14 cellular contexts compared by ENCODE assay signal in the genomic region with DNA sequence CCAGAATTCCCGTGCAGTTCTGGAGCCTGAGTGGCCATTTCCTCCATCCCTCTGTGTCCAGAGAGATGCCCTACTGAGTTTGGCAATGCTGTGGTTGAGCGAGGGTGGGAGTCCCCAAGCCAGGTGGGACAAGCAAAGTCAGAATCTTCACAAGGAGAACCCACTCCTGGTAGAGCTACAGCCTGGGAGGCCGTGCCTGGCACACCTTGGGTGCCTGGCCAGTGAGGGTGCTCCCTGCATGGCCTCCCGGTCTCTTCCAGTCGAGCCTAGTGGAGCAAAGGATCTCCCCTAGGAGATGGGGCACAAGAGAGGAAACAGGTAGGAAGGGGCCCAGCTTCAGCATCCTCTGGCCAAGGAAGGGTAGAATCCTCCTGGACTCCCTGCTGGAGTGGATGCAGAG. TPM values are rescaled to one million over a fixed set of nuclear protein-coding genes. Genes with fewer than 3 reads are reported as not detected.
DNase-seq lines count a peak whose midpoint lies in the region; ATAC-seq and TF ChIP-seq lines count a peak whose summit lies in the region.
"Had no signal": no experiment of that assay in that cellular context is flagged by ENCODE, and none has a peak within 500 bp of the region (broad histone marks: within the 10 kb centered on the region; RNA-seq: fewer than 3 reads in every experiment).

No MANE protein-coding gene starts in this region.

- H3K9me3 ChIP-seq in OCI-LY7 (ENCODE audit: low read length) = no peaks in the 10 kb centered on the region
- H3K9me3 ChIP-seq: body of pancreas, Peyer's patch, tibial nerve had no signal

- H3K9me2 ChIP-seq in OCI-LY7 (ENCODE audit: insufficient read depth, low read length) = no peaks in the 10 kb centered on the region

- no peak overlapping the region for H2AFZ ChIP-seq in OCI-LY7 (ENCODE audit: low read length)

- H3K27ac Mint-ChIP-seq in activated naive CD4-positive, alpha-beta T cell treated with anti-CD3 and anti-CD28 coated beads, Interleukin-2, amount 50 U/mL, for 24 hours = peak overlapping the region; percentile 17
- H3K27ac Mint-ChIP-seq in endothelial cell (ENCODE audit: unreplicated experiment) = no peak overlapping the region
- H3K27ac Mint-ChIP-seq in stimulated activated naive B cell treated with anti-CD40 and anti-IgM and Interleukin-4, amounts not matched to agents 10 μg/mL and 1 μg/mL and 100 μg/mL, for 72 hours = peak overlapping the region; percentile 92

- POLR2A ChIA-PET in OCI-LY7 (lab: Charles Lee) = interaction anchor here (0.7 to 1.6 kb wide), 5 partner anchors 8 to 196 kb away, joined by 3 to 10 read pairs (median 3); a partner anchor contains a TSS

- TF ChIP-seq CTCF in OCI-LY7 (conservative IDR thresholded peaks at IDR 0.05; ENCODE audit: low read length) (no peak), endothelial cell (IDR thresholded peaks at IDR 0.05; ENCODE audit: unreplicated experiment) (no peak)

- no peaks in the 10 kb centered on the region for H3K27me3 Mint-ChIP-seq in activated naive CD4-positive, alpha-beta T cell treated with anti-CD3 and anti-CD28 coated beads, Interleukin-2, amount 50 U/mL, for 24 hours
- peaks cover 19% of the 10 kb centered on the region for H3K27me3 Mint-ChIP-seq in endothelial cell (ENCODE audit: unreplicated experiment)
- H3K27me3 Mint-ChIP-seq in stimulated activated naive B cell treated with anti-CD40 and anti-IgM and Interleukin-4, amounts not matched to agents 10 μg/mL and 1 μg/mL and 100 μg/mL, for 72 hours = no peaks in the 10 kb centered on the region

- no peak overlapping the region for H3K4me3 ChIP-seq in OCI-LY7 (ENCODE audit: low read depth, low read length, poor library complexity, severe bottlenecking)
- H3K4me3 ChIP-seq: body of pancreas had no signal

- H3K9me3 Mint-ChIP-seq in activated naive CD4-positive, alpha-beta T cell treated with anti-CD3 and anti-CD28 coated beads, Interleukin-2, amount 50 U/mL, for 24 hours = no peaks in the 10 kb centered on the region
- H3K9me3 Mint-ChIP-seq in endothelial cell (ENCODE audit: unreplicated experiment) = no peaks in the 10 kb centered on the region
- H3K9me3 Mint-ChIP-seq in stimulated activated naive B cell treated with anti-CD40 and anti-IgM and Interleukin-4, amounts not matched to agents 10 μg/mL and 1 μg/mL and 100 μg/mL, for 72 hours = no peaks in the 10 kb centered on the region

- CTCF ChIA-PET in OCI-LY7 (lab: Charles Lee; ENCODE audit: unreplicated experiment) = no interaction called here

- H3K36me3 Mint-ChIP-seq in activated naive CD4-positive, alpha-beta T cell treated with anti-CD3 and anti-CD28 coated beads, Interleukin-2, amount 50 U/mL, for 24 hours = no peaks in the 10 kb centered on the region
- H3K36me3 Mint-ChIP-seq in endothelial cell (ENCODE audit: low read depth, unreplicated experiment) = no peaks in the 10 kb centered on the region
- H3K36me3 Mint-ChIP-seq in stimulated activated naive B cell treated with anti-CD40 and anti-IgM and Interleukin-4, amounts not matched to agents 10 μg/mL and 1 μg/mL and 100 μg/mL, for 72 hours = no peaks in the 10 kb centered on the region

- intact Hi-C loops in OCI-LY7 (cut with micrococcal nuclease; ENCODE audit: unreplicated experiment) = loop anchor here (2.0 to 5.0 kb wide), 2 partner anchors 38 to 640 kb away; no protein-coding TSS in a partner anchor

- no peak for ATAC-seq in stimulated activated naive B cell treated with anti-CD40 and anti-IgM and Interleukin-4, amounts not matched to agents 10 μg/mL and 1 μg/mL and 100 μg/mL, for 72 hours (replicated peaks)
- ATAC-seq: body of pancreas, left colon had no signal

- H3K4me2 ChIP-seq in OCI-LY7 (ENCODE audit: low read length) = peak overlapping the region; percentile 93; the same call in 1 of the 2 replicates

- H3K4me3 Mint-ChIP-seq in activated naive CD4-positive, alpha-beta T cell treated with anti-CD3 and anti-CD28 coated beads, Interleukin-2, amount 50 U/mL, for 24 hours = peak overlapping the region; percentile 84
- peak overlapping the region; percentile 90 for H3K4me3 Mint-ChIP-seq in endothelial cell (ENCODE audit: unreplicated experiment)
- H3K4me3 Mint-ChIP-seq in stimulated activated naive B cell treated with anti-CD40 and anti-IgM and Interleukin-4, amounts not matched to agents 10 μg/mL and 1 μg/mL and 100 μg/mL, for 72 hours = peak overlapping the region in 1 of 2 donors; percentile 80

- H3K27ac ChIP-seq in OCI-LY7 (ENCODE audit: low read depth, low read length, poor library complexity, severe bottlenecking) = no peak overlapping the region

- H4K20me1 ChIP-seq in OCI-LY7 (ENCODE audit: insufficient read depth, low read length) = no peaks in the 10 kb centered on the region

- peaks cover 54% of the 10 kb centered on the region for H3K4me1 ChIP-seq in OCI-LY7 (ENCODE audit: insufficient read depth, low read length, poor library complexity, severe bottlenecking)

- no peaks in the 10 kb centered on the region for H3K36me3 ChIP-seq in OCI-LY7 (ENCODE audit: insufficient read depth, low read length)
- H3K36me3 ChIP-seq: Peyer's patch, tibial nerve had no signal

- H3K4me1 Mint-ChIP-seq in activated naive CD4-positive, alpha-beta T cell treated with anti-CD3 and anti-CD28 coated beads, Interleukin-2, amount 50 U/mL, for 24 hours = peaks cover 33% of the 10 kb centered on the region
- H3K4me1 Mint-ChIP-seq in endothelial cell (ENCODE audit: unreplicated experiment) = peaks cover 11% of the 10 kb centered on the region
- peaks cover 51 to 68% of the 10 kb centered on the region in 2 donors for H3K4me1 Mint-ChIP-seq in stimulated activated naive B cell treated with anti-CD40 and anti-IgM and Interleukin-4, amounts not matched to agents 10 μg/mL and 1 μg/mL and 100 μg/mL, for 72 hours

- BruUV-seq in OCI-LY7 (replicated peaks; lab: Mats Ljungman, UMichigan) = no TSS peak

- H3K79me2 ChIP-seq in OCI-LY7 (ENCODE audit: insufficient read depth, low read depth, low read length) = no peaks in the 10 kb centered on the region

- DNase-seq in activated naive CD4-positive, alpha-beta T cell (lab: John Stamatoyannopoulos, UW) = no peak
- no peak for DNase-seq in OCI-LY7 (ENCODE audit: low spot score)
- DNase-seq in endothelial cell (ENCODE audit: low spot score) = no peak
- DNase-seq in stimulated activated naive B cell treated with anti-CD40 and anti-IgM and Interleukin-4, amounts not matched to agents 10 μg/mL and 1 μg/mL and 100 μg/mL, for 72 hours = no peak
- DNase-seq in NCI-H2029 (lab: John Stamatoyannopoulos, UW) = no peak
- no peak for DNase-seq in stimulated activated naive CD4-positive, alpha-beta T cell (lab: John Stamatoyannopoulos, UW)
- DNase-seq in DMS53 treated with DMSO at 0.1 percent for 48 hours (lab: John Stamatoyannopoulos, UW; ENCODE audit: unreplicated experiment) = no peak
- DNase-seq: body of pancreas; left colon; NCI-H2081; stimulated activated CD4-positive, alpha-beta T cell treated with anti-CD3 and anti-CD28 coated beads, Interleukin-2, amount 100 ng/mL, for 24 hours had no signal

RNA-seq across cellular contexts. Expression of a gene that starts 57.9 kb away (rescaled TPM):
- total RNA-seq in OCI-LY7 (2014; rRNA removed; shearing (Covaris generic)) = 365 and 416 TPM in 2 replicates
- total RNA-seq in OCI-LY7 (2022) = 661 and 742 TPM in 2 replicates
- total RNA-seq in endothelial cell (ENCODE audit: unreplicated experiment) = 606 TPM
